7 cellular contexts compared by ENCODE assay signal in genomic region chr5:10250804-10251276, GRCh38.
DNase-seq lines count a peak whose midpoint lies in the region; ATAC-seq and TF ChIP-seq lines count a peak whose summit lies in the region.

No MANE protein-coding gene starts in this region.

- peak overlapping the region; percentile 90 for H3K4me3 ChIP-seq in GM12865 (ENCODE audit: low read depth, low read length)
- peak overlapping the region; percentile 81 for H3K4me3 ChIP-seq in RWPE2 (ENCODE audit: severe bottlenecking)

- H3K27me3 ChIP-seq in RWPE2 (ENCODE audit: insufficient read depth, poor library complexity, severe bottlenecking) = no peaks in the 10 kb centered on the region

- H3K4me3 Mint-ChIP-seq in effector memory CD8-positive, alpha-beta T cell = peak overlapping the region; percentile 86 to 90
- H3K4me3 Mint-ChIP-seq in nephron progenitor cell = peak overlapping the region; percentile 99

- H3K9me3 Mint-ChIP-seq in effector memory CD8-positive, alpha-beta T cell = no peaks in the 10 kb centered on the region
- peaks cover 3% of the 10 kb centered on the region for H3K9me3 Mint-ChIP-seq in nephron progenitor cell

- H3K27ac Mint-ChIP-seq in effector memory CD8-positive, alpha-beta T cell = peak overlapping the region; percentile 99 to 100
- peak overlapping the region; percentile 78 for H3K27ac Mint-ChIP-seq in nephron progenitor cell

- no peak for TF ChIP-seq CTCF in GM12865 (IDR thresholded peaks at IDR 0.05; ENCODE audit: insufficient read depth, low read depth, low read length, missing control alignments)
- TF ChIP-seq CTCF in RWPE2 (IDR thresholded peaks at IDR 0.05; ENCODE audit: poor library complexity, severe bottlenecking) = no peak
- TF ChIP-seq CTCF in nephron progenitor cell (IDR thresholded peaks at IDR 0.05) = no peak

- peak overlapping the region; percentile 72 for H3K27ac ChIP-seq in RWPE2 (ENCODE audit: poor library complexity, severe bottlenecking)

- H3K27me3 Mint-ChIP-seq in effector memory CD8-positive, alpha-beta T cell = no peaks in the 10 kb centered on the region
- peaks cover 8% of the 10 kb centered on the region for H3K27me3 Mint-ChIP-seq in nephron progenitor cell (ENCODE audit: low read depth, poor library complexity)

- H3K9me3 ChIP-seq in RWPE2 (ENCODE audit: severe bottlenecking) = no peaks in the 10 kb centered on the region

- ATAC-seq in HG02759 (IDR thresholded peaks at IDR 0.05; ENCODE audit: unreplicated experiment) (peak; percentile 7), RWPE2 (ENCODE audit: low read depth) (peak; percentile 31; the same call in 2 of the 3 replicates), GM19324 (IDR thresholded peaks at IDR 0.05; ENCODE audit: low FRiP score, unreplicated experiment) (no peak)
- peak; percentile 27 for ATAC-seq in effector memory CD8-positive, alpha-beta T cell (replicated peaks)

- peaks cover 47% of the 10 kb centered on the region for H3K36me3 ChIP-seq in RWPE2 (ENCODE audit: low read depth)

- DNase-seq in GM12865 (ENCODE audit: low read depth) = peak; percentile 39
- no peak for DNase-seq in RWPE2 (ENCODE audit: low spot score)
- peak; percentile 2 to 20 (median 11) for DNase-seq in effector memory CD8-positive, alpha-beta T cell
- DNase-seq in nephron progenitor cell = no peak
- no peak for DNase-seq in DMS153 treated with DMSO at 0.1 percent for 48 hours (lab: John Stamatoyannopoulos, UW; ENCODE audit: unreplicated experiment)

- H3K36me3 Mint-ChIP-seq in effector memory CD8-positive, alpha-beta T cell (ENCODE audit: insufficient read depth) = peaks cover 31% of the 10 kb centered on the region
- peaks cover 33% of the 10 kb centered on the region for H3K36me3 Mint-ChIP-seq in nephron progenitor cell (ENCODE audit: low read depth)

- H3K4me1 ChIP-seq in RWPE2 (ENCODE audit: insufficient read depth, poor library complexity, severe bottlenecking) = peaks cover 10% of the 10 kb centered on the region

- H3K4me1 Mint-ChIP-seq in effector memory CD8-positive, alpha-beta T cell (ENCODE audit: low read depth in 2 of 2) = peaks cover 28 to 45% of the 10 kb centered on the region in 2 donors
- peaks cover 36% of the 10 kb centered on the region for H3K4me1 Mint-ChIP-seq in nephron progenitor cell

Comparison
In these comparisons a context has a peak if more than half of its experiments do, and no peak if none do; other contexts are left out.
1. DNase-seq: peak in GM12865 (single experiment) and effector memory CD8-positive, alpha-beta T cell (3 of 3); none in RWPE2 (single experiment), nephron progenitor cell (single experiment) and DMS153 treated with DMSO at 0.1 percent for 48 hours (single experiment).